In genomic region chr16:74450236-74450635, GRCh38 we compare ENCODE assay signal across 12 cellular contexts. TPM values are rescaled to one million over a fixed set of nuclear protein-coding genes. Genes with fewer than 3 reads are reported as not detected.
DNase-seq lines count a peak whose midpoint lies in the region; ATAC-seq and TF ChIP-seq lines count a peak whose summit lies in the region.
"Had no signal": no experiment of that assay in that cellular context is flagged by ENCODE, and none has a peak within 500 bp of the region (broad histone marks: within the 10 kb centered on the region; RNA-seq: fewer than 3 reads in every experiment).

No MANE protein-coding gene starts in this region.

- H3K23ac ChIP-seq in neuronal stem cell (ENCODE audit: low read depth, low read length, poor library complexity) = no peak overlapping the region

- no peak overlapping the region for H3K14ac ChIP-seq in neuronal stem cell (ENCODE audit: low read length)

- TF ChIP-seq CTCF in fibroblast of the aortic adventitia (IDR thresholded peaks at IDR 0.05; ENCODE audit: insufficient read depth, low read length) (no peak), sigmoid colon (IDR thresholded peaks at IDR 0.05) (no peak)

- ATAC-seq in GM18517 (IDR thresholded peaks at IDR 0.05; ENCODE audit: unreplicated experiment) = no peak

- intact Hi-C loops in sigmoid colon (cut with DNase I) = no loop called here

- no peak for TF ChIP-seq POLR2A in sigmoid colon (IDR thresholded peaks at IDR 0.05)

- no peak overlapping the region for H3K18ac ChIP-seq in neuronal stem cell (ENCODE audit: low read length)

- H2AFZ ChIP-seq in ACC112 (ENCODE audit: low read length, unreplicated experiment) = no peak overlapping the region
- no peak overlapping the region for H2AFZ ChIP-seq in neuronal stem cell (ENCODE audit: low read length)

- H3K27ac Mint-ChIP-seq in activated T-cell treated with anti-CD3 and anti-CD28 coated beads, Interleukin-2, amount 50 U/mL, for 24 hours = no peak overlapping the region

- no peak overlapping the region for H2BK120ac ChIP-seq in neuronal stem cell (ENCODE audit: low read depth, low read length)

- no peak overlapping the region for H3K4me2 ChIP-seq in neuronal stem cell (ENCODE audit: insufficient read depth, low read length, poor library complexity, severe bottlenecking)

- H3K79me2 ChIP-seq in ACC112 (ENCODE audit: control insufficient read depth, insufficient read depth, low read length, unreplicated experiment) = peaks cover 4% of the 10 kb centered on the region

- H3K4me3 Mint-ChIP-seq in activated T-cell treated with anti-CD3 and anti-CD28 coated beads, Interleukin-2, amount 50 U/mL, for 24 hours = no peak overlapping the region

- H3K27me3 ChIP-seq in ACC112 (ENCODE audit: insufficient read depth, low read length) (no peaks in the 10 kb centered on the region), sigmoid colon (no peaks in the 10 kb centered on the region), neuronal stem cell (ENCODE audit: control insufficient read depth in 3 of 3, insufficient read depth in 3 of 3, low read depth in 1 of 3, low read length in 3 of 3) (no peaks in the 10 kb centered on the region)

- no peaks in the 10 kb centered on the region for H3K27me3 Mint-ChIP-seq in activated T-cell treated with anti-CD3 and anti-CD28 coated beads, Interleukin-2, amount 50 U/mL, for 24 hours

- no peak overlapping the region for H2BK5ac ChIP-seq in neuronal stem cell (ENCODE audit: low read length)

- no peak overlapping the region for H2BK15ac ChIP-seq in neuronal stem cell (ENCODE audit: low read length)

- no peak for TF ChIP-seq EP300 in sigmoid colon (IDR thresholded peaks at IDR 0.05)

- H3K4me1 Mint-ChIP-seq in activated T-cell treated with anti-CD3 and anti-CD28 coated beads, Interleukin-2, amount 50 U/mL, for 24 hours (ENCODE audit: low read depth) = no peaks in the 10 kb centered on the region

- H3K4me1 ChIP-seq in ACC112 (ENCODE audit: control insufficient read depth, insufficient read depth, low read length, unreplicated experiment) (peaks cover 46% of the 10 kb centered on the region), sigmoid colon (peaks cover 0 to 14% (median 10%) of the 10 kb centered on the region in 4 donors), neuronal stem cell (ENCODE audit: control insufficient read depth in 2 of 2, insufficient read depth in 1 of 2, low read depth in 1 of 2, low read length in 2 of 2) (no peaks in the 10 kb centered on the region)

- no peak overlapping the region for H4K8ac ChIP-seq in neuronal stem cell (ENCODE audit: low read depth, low read length)

- H3K4me3 ChIP-seq in ACC112 (ENCODE audit: low read depth, low read length) (0 out of 2 replicates have a peak overlapping the region, but pooled peaks have one; percentile 56), fibroblast of the aortic adventitia (ENCODE audit: low read depth, low read length) (no peak overlapping the region), sigmoid colon (no peak overlapping the region), neuronal stem cell (ENCODE audit: low read length in 2 of 2) (no peak overlapping the region)
- H3K4me3 ChIP-seq: SK-N-MC had no signal

- WGBS in sigmoid colon, 2 donors = 94 to 95% methylated on average over 3 of the region's 3 CpGs
- WGBS in neuronal stem cell (ENCODE audit: extremely low coverage in 2 of 2, insufficient read length in 2 of 2, insufficient replicate concordance in 1 of 2), 2 donors = no CpG with 5 or more reads among the region's 3 CpGs

- no peaks in the 10 kb centered on the region for H3K9me3 ChIP-seq in sigmoid colon
- H3K9me3 ChIP-seq in neuronal stem cell (replicated peaks in 1 of 2; ENCODE audit: control insufficient read depth in 2 of 2, insufficient read depth in 1 of 2, low read depth in 1 of 2, low read length in 2 of 2) = peaks cover 0 to 3% of the 10 kb centered on the region in 2 donors

- H3K36me3 ChIP-seq in ACC112 (ENCODE audit: insufficient read depth, low read length) (peaks cover 11% of the 10 kb centered on the region), sigmoid colon (peaks cover 0 to 53% (median 26%) of the 10 kb centered on the region in 4 donors), neuronal stem cell (replicated peaks in 1 of 2; ENCODE audit: control insufficient read depth in 2 of 2, insufficient read depth in 2 of 2, low read length in 2 of 2) (peaks cover 31 to 82% of the 10 kb centered on the region in 2 donors)

- peaks cover 69% of the 10 kb centered on the region for H3K36me3 Mint-ChIP-seq in activated T-cell treated with anti-CD3 and anti-CD28 coated beads, Interleukin-2, amount 50 U/mL, for 24 hours (ENCODE audit: low read depth)

- H3K4ac ChIP-seq in neuronal stem cell (ENCODE audit: low read length) = no peak overlapping the region

- no peak overlapping the region for H2AK5ac ChIP-seq in neuronal stem cell (ENCODE audit: low read depth, low read length)

- H3K9me3 Mint-ChIP-seq in activated T-cell treated with anti-CD3 and anti-CD28 coated beads, Interleukin-2, amount 50 U/mL, for 24 hours = no peaks in the 10 kb centered on the region

- peak overlapping the region; percentile 97 for H3K27ac ChIP-seq in ACC112 (ENCODE audit: low read depth, low read length)
- H3K27ac ChIP-seq in sigmoid colon = peak overlapping the region; percentile 57 to 70 (median 64)
- H3K27ac ChIP-seq in neuronal stem cell (replicated peaks; ENCODE audit: low read length) = no peak overlapping the region
- H3K27ac ChIP-seq: SK-N-MC had no signal

- no peak overlapping the region for H2BK12ac ChIP-seq in neuronal stem cell (ENCODE audit: low read length)

- H3K9ac ChIP-seq in neuronal stem cell (ENCODE audit: low read depth, low read length, poor library complexity) = no peak overlapping the region

- DNase-seq in RPMI7951 (ENCODE audit: low read depth) (peak; percentile 9), fibroblast of the aortic adventitia (ENCODE audit: low read depth) (peak; percentile 49), sigmoid colon (no peak), neuronal stem cell (ENCODE audit: low spot score) (no peak), NCI-H146 (lab: John Stamatoyannopoulos, UW) (no peak)
- DNase-seq in activated T-cell treated with anti-CD3 and anti-CD28 coated beads, Interleukin-2, amount 50 U/mL, for 24 hours = no peak
- DNase-seq: NCI-H1436 treated with DMSO at 0.1 percent for 48 hours, NCI-H774 had no signal

- H4K91ac ChIP-seq in neuronal stem cell (ENCODE audit: low read depth, low read length, poor library complexity) = no peak overlapping the region

- no peaks in the 10 kb centered on the region for H3K79me1 ChIP-seq in neuronal stem cell (ENCODE audit: low read depth, low read length)

RNA-seq across cellular contexts. Expression of gene CLEC18B, which starts 29.0 kb away (rescaled TPM):
- not detected in 2 replicates for total RNA-seq in RPMI7951 (2014; rRNA removed; shearing (Covaris generic))
- total RNA-seq in fibroblast of the aortic adventitia (ENCODE audit: low replicate concordance) = not detected in 2 replicates
- 1 to 10 TPM in 1 of 4 donors, under 1 TPM in 1, not detected in 2; 0.49 to 1.7 TPM for total RNA-seq in sigmoid colon
- polyA plus RNA-seq in sigmoid colon = under 1 TPM in 1 of 3 donors, not detected in 2; 0.83 TPM
- polyA plus RNA-seq in neuronal stem cell (2013, experiment 1 of 2) = 3.9 TPM
- 4.1 TPM for polyA plus RNA-seq in neuronal stem cell (2013, experiment 2 of 2)
- polyA plus RNA-seq: BJ had no signal

Comparison
In these comparisons a context has a peak if more than half of its experiments do, and no peak if none do; other contexts are left out.
1. DNase-seq: peak in RPMI7951 (single experiment) and fibroblast of the aortic adventitia (single experiment); none in sigmoid colon (single experiment), activated T-cell treated with anti-CD3 and anti-CD28 coated beads, Interleukin-2, amount 50 U/mL, for 24 hours (single experiment), neuronal stem cell (single experiment) and NCI-H146 (single experiment).